28 cellular contexts compared by ENCODE assay signal in genomic region chr17:80999224-81000088, GRCh38. TPM values are rescaled to one million over a fixed set of nuclear protein-coding genes. Genes with fewer than 3 reads are reported as not detected.
DNase-seq lines count a peak whose midpoint lies in the region; ATAC-seq and TF ChIP-seq lines count a peak whose summit lies in the region.
"Had no signal": no experiment of that assay in that cellular context is flagged by ENCODE, and none has a peak within 500 bp of the region (broad histone marks: within the 10 kb centered on the region; RNA-seq: fewer than 3 reads in every experiment).

No MANE protein-coding gene starts in this region.

- H3K36me3 Mint-ChIP-seq in CD14-positive monocyte, result peaks cover 47 to 58% of the 10 kb centered on the region in 2 donors
- H3K36me3 Mint-ChIP-seq in natural killer cell, result no peaks in the 10 kb centered on the region
- H3K36me3 Mint-ChIP-seq: type B pancreatic cell, WTC11 had no signal

- ATAC-seq in natural killer cell, result no peak
- ATAC-seq: naive thymus-derived CD8-positive, alpha-beta T cell; stimulated activated memory B cell treated with anti-CD40 and anti-IgM and Interleukin-4, amounts not matched to agents 10 μg/mL and 1 μg/mL and 100 μg/mL, for 72 hours; T-cell; WTC11 had no signal

- DNase-seq in CD14-positive monocyte (ENCODE audit: low spot score) (peak; percentile 45), GM13976 (ENCODE audit: low spot score) (peak; percentile 26), colonic mucosa (no peak), natural killer cell (no peak), KG1 (lab: John Stamatoyannopoulos, UW) (no peak), MG63 (no peak), OCI-M1 (lab: John Stamatoyannopoulos, UW) (no peak), cerebellum (ENCODE audit: low spot score) (no peak)
- DNase-seq: activated CD4-positive, alpha-beta T cell treated with anti-CD3 and anti-CD28 coated beads, Interleukin-2, amount 10 ng/mL, durations not matched to agents 7 days and 5 days; activated naive CD8-positive, alpha-beta T cell treated with anti-CD3 and anti-CD28 coated beads, Interleukin-2, amount 10 ng/mL, durations not matched to agents 7 days and 5 days; COR-L47; foreskin fibroblast; left ventricle myocardium inferior; naive thymus-derived CD8-positive, alpha-beta T cell; NCI-H1417 treated with DMSO at 0.1 percent for 48 hours; NCI-H2081; NCI-H2227 treated with DMSO at 0.1 percent for 48 hours; NCI-H774; T-cell had no signal

- no peak overlapping the region for H3K4me3 Mint-ChIP-seq in CD14-positive monocyte
- no peak overlapping the region for H3K4me3 Mint-ChIP-seq in natural killer cell
- H3K4me3 Mint-ChIP-seq: activated CD4-positive, alpha-beta T cell treated with anti-CD3 and anti-CD28 coated beads, Interleukin-2, amount 10 ng/mL, durations not matched to agents 7 days and 5 days; activated naive CD8-positive, alpha-beta T cell treated with anti-CD3 and anti-CD28 coated beads, Interleukin-2, amount 10 ng/mL, durations not matched to agents 7 days and 5 days; dendritic cell treated with granulocyte-macrophage colony-stimulating factor and Interleukin-4, amounts not matched to agents 40 ng/mL and 50 ng/mL, for 4 days; naive thymus-derived CD8-positive, alpha-beta T cell; stimulated activated memory B cell treated with anti-CD40 and anti-IgM and Interleukin-4, amounts not matched to agents 10 μg/mL and 1 μg/mL and 100 μg/mL, for 72 hours; T-cell; type B pancreatic cell; WTC11 had no signal

- peaks cover 24 to 33% (median 28%) of the 10 kb centered on the region in 3 donors for H3K27me3 Mint-ChIP-seq in CD14-positive monocyte (ENCODE audit: low read depth in 3 of 3)
- peaks cover 2% of the 10 kb centered on the region in 2 donors for H3K27me3 Mint-ChIP-seq in natural killer cell (ENCODE audit: low read depth in 2 of 2)

- H3K27ac Mint-ChIP-seq in CD14-positive monocyte, result peak overlapping the region in 1 of 7 donors; percentile 13
- H3K27ac Mint-ChIP-seq in natural killer cell, result peak overlapping the region; percentile 81 to 82
- H3K27ac Mint-ChIP-seq: activated CD4-positive, alpha-beta T cell treated with anti-CD3 and anti-CD28 coated beads, Interleukin-2, amount 10 ng/mL, durations not matched to agents 7 days and 5 days; dendritic cell treated with granulocyte-macrophage colony-stimulating factor and Interleukin-4, amounts not matched to agents 40 ng/mL and 50 ng/mL, for 4 days; naive thymus-derived CD8-positive, alpha-beta T cell; stimulated activated memory B cell treated with anti-CD40 and anti-IgM and Interleukin-4, amounts not matched to agents 10 μg/mL and 1 μg/mL and 100 μg/mL, for 72 hours; T-cell; type B pancreatic cell; WTC11 had no signal

- intact Hi-C loops in CD14-positive monocyte (cut with micrococcal nuclease), result no loop called here
- intact Hi-C loops in colonic mucosa (cut with DNase I), result no loop called here
- intact Hi-C loops in natural killer cell (cut with micrococcal nuclease), result no loop called here

- TF ChIP-seq CTCF in CD14-positive monocyte (IDR thresholded peaks at IDR 0.05) (no peak), GM13976 (IDR thresholded peaks at IDR 0.05; ENCODE audit: borderline replicate concordance, control extremely low read depth, extremely low read depth, insufficient read depth, missing control alignments) (no peak), colonic mucosa (IDR thresholded peaks at IDR 0.05) (no peak), natural killer cell (IDR thresholded peaks at IDR 0.05) (no peak)

- peaks cover 0 to 9% (median under 1%) of the 10 kb centered on the region in 7 donors for H3K9me3 Mint-ChIP-seq in CD14-positive monocyte
- no peaks in the 10 kb centered on the region for H3K9me3 Mint-ChIP-seq in natural killer cell
- H3K9me3 Mint-ChIP-seq: activated CD4-positive, alpha-beta T cell treated with anti-CD3 and anti-CD28 coated beads, Interleukin-2, amount 10 ng/mL, durations not matched to agents 7 days and 5 days; activated naive CD8-positive, alpha-beta T cell treated with anti-CD3 and anti-CD28 coated beads, Interleukin-2, amount 10 ng/mL, durations not matched to agents 7 days and 5 days; dendritic cell treated with granulocyte-macrophage colony-stimulating factor and Interleukin-4, amounts not matched to agents 40 ng/mL and 50 ng/mL, for 4 days; naive thymus-derived CD8-positive, alpha-beta T cell; stimulated activated memory B cell treated with anti-CD40 and anti-IgM and Interleukin-4, amounts not matched to agents 10 μg/mL and 1 μg/mL and 100 μg/mL, for 72 hours; T-cell; type B pancreatic cell; WTC11 had no signal

- peak overlapping the region; percentile 30 to 74 for H3K9ac ChIP-seq in colonic mucosa (ENCODE audit: low read depth in 2 of 2, low read length in 2 of 2)
- H3K9ac ChIP-seq: BLaER1 treated with 17β-estradiol and CSF1 and Interleukin-3, amounts not matched to agents 10 nM and 100 nM had no signal

- no peaks in the 10 kb centered on the region for H3K9me3 ChIP-seq in colonic mucosa
- no peaks in the 10 kb centered on the region for H3K9me3 ChIP-seq in MG63
- H3K9me3 ChIP-seq: ascending aorta; BLaER1 treated with 17β-estradiol and CSF1 and Interleukin-3, amounts not matched to agents 10 nM and 100 nM; esophagus muscularis mucosa; left ventricle myocardium inferior; SJSA1 had no signal

- peaks cover 40% of the 10 kb centered on the region for H3K4me1 ChIP-seq in colonic mucosa

- H3K4me1 Mint-ChIP-seq in CD14-positive monocyte (peaks cover 18% of the 10 kb centered on the region), natural killer cell (peaks cover 5 to 19% of the 10 kb centered on the region in 2 donors)
- H3K4me1 Mint-ChIP-seq: WTC11 had no signal

- H3K36me3 ChIP-seq in colonic mucosa, result peaks cover 28% of the 10 kb centered on the region
- peaks cover 24% of the 10 kb centered on the region for H3K36me3 ChIP-seq in MG63

- H3K27ac ChIP-seq in colonic mucosa, result no peak overlapping the region
- H3K27ac ChIP-seq: ascending aorta; BLaER1 treated with 17β-estradiol and CSF1 and Interleukin-3, amounts not matched to agents 10 nM and 100 nM; esophagus muscularis mucosa; HL-60; left ventricle myocardium inferior had no signal

- H3K27me3 ChIP-seq in colonic mucosa (peaks cover 9% of the 10 kb centered on the region), MG63 (peaks cover 16% of the 10 kb centered on the region)

- in situ Hi-C loops in GM13976 (cut with MboI; ENCODE audit: low sequenced_read_pairs, unreplicated experiment), result no loop called here

- no peak overlapping the region for H3K4me3 ChIP-seq in colonic mucosa
- no peak overlapping the region for H3K4me3 ChIP-seq in MG63
- H3K4me3 ChIP-seq: ascending aorta; BLaER1 treated with 17β-estradiol and CSF1 and Interleukin-3, amounts not matched to agents 10 nM and 100 nM; esophagus muscularis mucosa; left ventricle myocardium inferior; SJSA1 had no signal

RNA-seq across cellular contexts. Expression of gene CHMP6, which starts 7.8 kb away (rescaled TPM):
- polyA plus RNA-seq in CD14-positive monocyte, result 10 to 100 TPM; 44.1 to 44.8 TPM
- total RNA-seq in colonic mucosa (10 to 100 TPM; 29.1 to 43.5 TPM), natural killer cell (10 to 100 TPM; 26.8 to 33.3 (median 33.0) TPM), cerebellum (13.7 TPM)
- total RNA-seq in MG63 (2014; rRNA removed; shearing (Covaris generic); ENCODE audit: low replicate concordance), result 65.4 and 74.3 TPM in 2 replicates

RNA-seq across cellular contexts. Expression of gene BAIAP2, which starts 35.5 kb away (rescaled TPM):
- polyA plus RNA-seq in CD14-positive monocyte, result 10 to 100 TPM in 1 of 2 donors, 1 to 10 TPM in 1; 8.6 to 11.2 TPM
- total RNA-seq in colonic mucosa (10 to 100 TPM; 14.7 to 22.7 TPM), natural killer cell (10 to 100 TPM in 2 of 3 donors, 1 to 10 TPM in 1; 6.7 to 12.3 (median 10.4) TPM), cerebellum (33.7 TPM)
- total RNA-seq in MG63 (2014; rRNA removed; shearing (Covaris generic); ENCODE audit: low replicate concordance), result 34.4 and 43.9 TPM in 2 replicates

Comparison
In these comparisons a context has a peak if more than half of its experiments do, and no peak if none do; other contexts are left out.
1. DNase-seq: peak in CD14-positive monocyte (single experiment) and GM13976 (single experiment); none in colonic mucosa (single experiment), natural killer cell (single experiment), KG1 (single experiment), MG63 (single experiment), OCI-M1 (single experiment) and cerebellum (single experiment).